Comparison of ENCODE assay signal across 8 cellular contexts in the genomic region with DNA sequence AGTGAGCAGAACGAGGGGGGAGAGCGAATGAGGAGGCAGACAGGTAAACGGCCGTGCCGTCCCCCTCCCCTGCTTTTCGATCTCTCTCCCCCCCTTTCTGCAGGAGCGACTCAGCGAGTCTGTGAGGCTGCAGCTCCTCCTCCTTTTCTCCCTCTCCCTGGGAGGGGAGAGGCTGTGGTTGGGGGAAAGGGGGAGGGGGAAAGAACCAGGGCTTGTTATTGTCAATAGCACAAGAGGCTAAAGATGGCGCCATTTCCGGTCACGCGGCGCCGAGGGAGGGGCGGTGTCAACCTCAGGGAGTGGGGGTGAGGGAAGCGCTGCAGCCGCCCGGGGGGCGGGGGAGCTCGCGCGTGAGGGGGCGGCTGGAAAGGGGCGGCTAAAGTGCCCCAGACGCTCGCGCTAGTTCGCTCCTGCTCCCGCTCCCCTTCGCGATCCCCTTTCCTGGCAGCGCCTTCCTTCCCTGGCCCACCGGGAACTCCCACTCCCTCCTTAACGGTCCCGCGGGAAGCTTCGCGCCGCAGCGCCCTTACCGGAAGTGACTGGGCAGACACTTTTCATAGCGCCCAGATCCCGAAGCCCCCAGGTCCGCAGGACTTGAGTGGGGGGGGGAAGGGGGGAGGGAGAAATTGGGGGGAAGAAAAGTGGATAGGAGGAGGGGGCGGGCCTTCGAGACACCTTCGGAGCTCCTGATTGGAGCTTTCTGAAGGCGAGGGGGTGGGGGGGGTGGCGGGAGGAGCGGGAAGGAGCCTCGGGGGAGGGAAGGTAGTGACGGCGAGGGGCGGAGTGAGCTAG.
DNase-seq lines count a peak whose midpoint lies in the region; ATAC-seq and TF ChIP-seq lines count a peak whose summit lies in the region.

A gene (minus strand): TSS at position 121 of the 792 bp plus-strand sequence. CDS start 324 bp downstream, outside the sequence.

- ATAC-seq in GM19025 (IDR thresholded peaks at IDR 0.05; ENCODE audit: low read depth, unreplicated experiment) = peak; percentile 87
- ATAC-seq in HG03342 (IDR thresholded peaks at IDR 0.05; ENCODE audit: unreplicated experiment) = peak; percentile 78
- ATAC-seq in activated CD4-positive, CD25-positive, alpha-beta regulatory T cell treated with anti-CD3 and anti-CD28 coated beads, Interleukin-2, amount 50 U/mL, for 24 hours = peak; percentile 86 to 88
- peak; percentile 88 for ATAC-seq in central memory CD8-positive, alpha-beta T cell (replicated peaks; ENCODE audit: extremely low read depth, poor library complexity, severe bottlenecking)

- H3K9me3 Mint-ChIP-seq in central memory CD8-positive, alpha-beta T cell = no peaks in the 10 kb centered on the region

- H3K4me1 Mint-ChIP-seq in central memory CD8-positive, alpha-beta T cell = peaks cover 5% of the 10 kb centered on the region

- H3K27ac Mint-ChIP-seq in central memory CD8-positive, alpha-beta T cell (ENCODE audit: low read depth) = peak within 1 kb of the TSS; percentile 99

- DNase-seq in AG09309 (ENCODE audit: low read depth) = peak; percentile 82
- peak; percentile 84 to 91 for DNase-seq in NCI-H446 (lab: John Stamatoyannopoulos, UW)
- DNase-seq in central memory CD8-positive, alpha-beta T cell (ENCODE audit: low spot score in 2 of 2) = peak; percentile 78 to 85
- DNase-seq in islet precursor cell = peak; percentile 98
- DNase-seq in stimulated activated CD4-positive, alpha-beta T cell treated with anti-CD3 and anti-CD28 coated beads, Interleukin-12 subunit alpha, Interleukin-12 subunit beta, amount 100 ng/mL, for 4 hours = peak; percentile 81

- peak within 1 kb of the TSS; percentile 100 for H3K4me3 Mint-ChIP-seq in central memory CD8-positive, alpha-beta T cell

- H3K4me3 ChIP-seq in AG09309 (ENCODE audit: control insufficient read depth, low read depth, low read length) = peak within 1 kb of the TSS; percentile 59

- no peak for TF ChIP-seq CTCF in AG09309 (IDR thresholded peaks at IDR 0.05; ENCODE audit: control insufficient read depth, insufficient read depth, low read depth, low read length, missing control alignments)

- no peaks in the 10 kb centered on the region for H3K27me3 Mint-ChIP-seq in central memory CD8-positive, alpha-beta T cell

- H3K36me3 Mint-ChIP-seq in central memory CD8-positive, alpha-beta T cell (ENCODE audit: insufficient read depth) = peaks cover 19% of the 10 kb centered on the region

Comparison
In these comparisons a context has a peak if more than half of its experiments do, and no peak if none do; other contexts are left out.
1. Peak in every context shown above with its lines: DNase-seq, ATAC-seq and H3K4me3 ChIP-seq.